Comparison of ENCODE assay signal across 8 cellular contexts in genomic region chr14:102819790-102820330, GRCh38. TPM values are rescaled to one million over a fixed set of nuclear protein-coding genes. Genes with fewer than 3 reads are reported as not detected.
DNase-seq lines count a peak whose midpoint lies in the region; ATAC-seq and TF ChIP-seq lines count a peak whose summit lies in the region.

No MANE protein-coding gene starts in this region.

- H3K36me3 ChIP-seq in GM23248 (ENCODE audit: low read depth) (no peaks in the 10 kb centered on the region), OCI-LY1 (ENCODE audit: insufficient read depth, low read length) (no peaks in the 10 kb centered on the region; the same call in 1 of the 2 replicates)

- ATAC-seq in GM18520 (IDR thresholded peaks at IDR 0.05; ENCODE audit: unreplicated experiment): peak; percentile 10

- H3K27ac ChIP-seq in GM23248 (no peak overlapping the region), OCI-LY1 (ENCODE audit: low read depth, low read length, poor library complexity, severe bottlenecking) (peak overlapping the region; percentile 70)

- H3K4me3 ChIP-seq in GM23248 (no peak overlapping the region), OCI-LY1 (ENCODE audit: low read depth, low read length, poor library complexity, severe bottlenecking) (peak overlapping the region; percentile 42)

- H3K4me2 ChIP-seq in GM23248 (ENCODE audit: unreplicated experiment) (no peak overlapping the region), OCI-LY1 (ENCODE audit: low read length) (peak overlapping the region; percentile 63)

- no peaks in the 10 kb centered on the region for H3K9me2 ChIP-seq in GM23248 (ENCODE audit: insufficient read depth)
- H3K9me2 ChIP-seq in OCI-LY1 (ENCODE audit: low read depth, low read length): no peaks in the 10 kb centered on the region

- H3K9me3 ChIP-seq in GM23248 (ENCODE audit: low read depth) (no peaks in the 10 kb centered on the region), OCI-LY1 (ENCODE audit: low read length) (no peaks in the 10 kb centered on the region)

- peaks cover 6% of the 10 kb centered on the region for H3K4me1 ChIP-seq in GM23248 (ENCODE audit: insufficient read depth)
- peaks cover 46% of the 10 kb centered on the region for H3K4me1 ChIP-seq in OCI-LY1 (ENCODE audit: insufficient read depth, low read length, severe bottlenecking)

- no peak for TF ChIP-seq CTCF in OCI-LY1 (IDR thresholded peaks at IDR 0.05; ENCODE audit: low read length)

- DNase-seq in GM23248 (peak; percentile 29), iris pigment epithelial cell (ENCODE audit: low read depth) (peak; percentile 38), NCI-H2029 (lab: John Stamatoyannopoulos, UW) (no peak), HUDEP-2 (lab: John Stamatoyannopoulos, UW; ENCODE audit: unreplicated experiment in 76 of 76) (no peak), hypothalamus (lab: John Stamatoyannopoulos, UW) (no peak)
- DNase-seq in stimulated activated CD4-positive, alpha-beta T cell treated with anti-CD3 and anti-CD28 coated beads, Interleukin-4, amount 100 ng/mL, for 4 hours: no peak

- peaks cover 6% of the 10 kb centered on the region; the same call in 1 of the 2 replicates for H4K20me1 ChIP-seq in GM23248 (ENCODE audit: insufficient read depth)
- no peaks in the 10 kb centered on the region for H4K20me1 ChIP-seq in OCI-LY1 (ENCODE audit: insufficient read depth, low read length)

- peaks cover 4% of the 10 kb centered on the region for H3F3A ChIP-seq in GM23248 (ENCODE audit: insufficient read depth)
- no peaks in the 10 kb centered on the region for H3F3A ChIP-seq in OCI-LY1 (ENCODE audit: insufficient read depth, low read length)

- H3K79me2 ChIP-seq in GM23248 (ENCODE audit: insufficient read depth) (peaks cover 87% of the 10 kb centered on the region), OCI-LY1 (ENCODE audit: insufficient read depth, low read length) (peaks cover 33% of the 10 kb centered on the region)

- H3K27me3 ChIP-seq in GM23248 (replicated peaks; ENCODE audit: insufficient read depth) (no peaks in the 10 kb centered on the region), OCI-LY1 (ENCODE audit: insufficient read depth, low read length) (no peaks in the 10 kb centered on the region)

- in situ Hi-C loops in GM23248 (cut with MboI): no loop called here

- 82 to 83% methylated on average over 15 of the region's 15 CpGs for WGBS in GM23248 (ENCODE audit: low coverage in 1 of 2, low lambda C conversion rate in 2 of 2, missing lambda C conversion rate in 2 of 2), 2 experiments

- H3K9ac ChIP-seq in GM23248 (no peak overlapping the region), OCI-LY1 (ENCODE audit: low read length) (peak overlapping the region; percentile 52; the same call in 1 of the 2 replicates)

- H2AFZ ChIP-seq in GM23248 (no peak overlapping the region), OCI-LY1 (ENCODE audit: low read length) (no peak overlapping the region)

RNA-seq across cellular contexts. Expression of gene TRAF3, which starts 42.6 kb away (rescaled TPM):
- total RNA-seq in GM23248 (2014; rRNA removed; shearing (Covaris generic)): 17.9 and 18.6 TPM in 2 replicates
- 7.8 and 7.9 TPM in 2 replicates for polyA plus RNA-seq in GM23248 (2016; fragmentation: Nextera tagmentation; extraction: Ambion mirVana)

Comparison
In these comparisons a context has a peak if more than half of its experiments do, and no peak if none do; other contexts are left out.
1. DNase-seq: peak in GM23248 (single experiment) and iris pigment epithelial cell (single experiment); none in NCI-H2029 (single experiment), stimulated activated CD4-positive, alpha-beta T cell treated with anti-CD3 and anti-CD28 coated beads, Interleukin-4, amount 100 ng/mL, for 4 hours (0 of 2), HUDEP-2 (0 of 76) and hypothalamus (0 of 51).